Comparison of ENCODE assay signal across 35 cellular contexts in the genomic region with DNA sequence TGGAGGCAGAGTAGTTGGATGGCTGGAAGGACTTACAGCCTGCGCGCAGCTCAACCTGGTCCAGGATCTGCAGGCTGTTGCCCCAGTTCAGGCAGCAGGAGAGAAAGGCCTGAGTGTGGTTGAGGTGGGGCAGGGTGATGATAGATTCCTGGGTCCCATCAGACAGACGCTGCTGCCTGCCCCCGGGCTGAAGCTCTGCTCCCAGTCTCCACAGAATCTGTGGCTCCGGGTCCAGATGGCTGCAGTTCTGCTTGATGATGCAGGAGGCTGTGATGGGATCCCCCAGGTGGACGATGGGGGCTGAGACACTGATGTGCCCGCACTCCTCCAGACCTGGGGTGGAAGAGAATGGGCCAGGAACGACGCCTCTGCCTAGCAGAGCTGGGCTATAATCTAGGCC. TPM values are rescaled to one million over a fixed set of nuclear protein-coding genes. Genes with fewer than 3 reads are reported as not detected.
"Had no signal": no experiment of that assay in that cellular context is flagged by ENCODE, and none has a peak within 500 bp of the region (broad histone marks: within the 10 kb centered on the region; RNA-seq: fewer than 3 reads in every experiment).

No MANE protein-coding gene starts in this region.

- H3K4me3 ChIP-seq: adrenal gland, ascending aorta, cardiac muscle cell, coronary artery, dorsolateral prefrontal cortex, gastrocnemius medialis, hepatocyte, ovary, prostate gland, stomach, tibial artery had no signal

- H3K27me3 ChIP-seq: adrenal gland, ascending aorta, cardiac muscle cell, gastrocnemius medialis, hepatocyte, ovary had no signal

- ATAC-seq: gastrocnemius medialis; left colon; naive thymus-derived CD4-positive, alpha-beta T cell; sciatic nerve; T-helper 17 cell had no signal

- H3K36me3 ChIP-seq: adrenal gland, ascending aorta, cardiac muscle cell, gastrocnemius medialis, ovary, prostate gland, tibial artery had no signal

- DNase-seq: activated CD4-positive, alpha-beta memory T cell treated with anti-CD3 and anti-CD28 coated beads for 36 hours; activated CD4-positive, alpha-beta T cell treated with anti-CD3 and anti-CD28 coated beads, Interleukin-2, amount 10 ng/mL, durations not matched to agents 24 days and 14 days; activated CD4-positive, CD25-positive, alpha-beta regulatory T cell treated with anti-CD3 and anti-CD28 coated beads, Interleukin-2, amount 50 U/mL, for 72 hours; activated CD8-positive, alpha-beta memory T cell treated with anti-CD3 and anti-CD28 coated beads, Interleukin-2, amount 50 U/mL, for 4 hours; activated effector memory CD4-positive, alpha-beta T cell treated with anti-CD3 and anti-CD28 coated beads, Interleukin-2, amount 50 U/mL, for 16 hours; activated naive CD4-positive, alpha-beta T cell treated with anti-CD3 and anti-CD28 coated beads for 36 hours; activated naive CD8-positive, alpha-beta T cell treated with anti-CD3 and anti-CD28 coated beads for 36 hours; activated T-cell treated with anti-CD3 and anti-CD28 coated beads, Interleukin-2, amount 50 U/mL, for 1 hour; adrenal gland; cerebellar nuclear complex; dorsolateral prefrontal cortex; effector memory CD4-positive, alpha-beta T cell; gastrocnemius medialis; kidney; left colon; midbrain; naive thymus-derived CD4-positive, alpha-beta T cell; ovary; retina; small intestine; stimulated activated CD4-positive, alpha-beta T cell treated with anti-CD3 and anti-CD28 coated beads, Interleukin-1b, Interleukin-23, amount 100 ng/mL, for 48 hours; stimulated activated CD4-positive, alpha-beta T cell treated with anti-CD3 and anti-CD28 coated beads, Interleukin-4, amount 100 ng/mL, for 4 hours; stimulated activated CD8-positive, alpha-beta memory T cell treated with anti-CD3 and anti-CD28 coated beads, Interleukin-4, amount 100 ng/mL, for 48 hours; stomach; T-helper 17 cell; T1000; tibial artery had no signal

- H2AFZ ChIP-seq: hepatocyte had no signal

- H3K79me2 ChIP-seq: hepatocyte had no signal

- H3K4me2 ChIP-seq: hepatocyte had no signal

- H3K9me3 ChIP-seq: adrenal gland, ascending aorta, gastrocnemius medialis, ovary, prostate gland, stomach, tibial artery had no signal

- H3K4me1 ChIP-seq: adrenal gland, ascending aorta, gastrocnemius medialis, prostate gland, stomach, tibial artery had no signal

- H3K27ac ChIP-seq: adrenal gland, ascending aorta, cardiac muscle cell, coronary artery, dorsolateral prefrontal cortex, gastrocnemius medialis, hepatocyte, ovary, prostate gland, tibial artery had no signal

RNA-seq across cellular contexts. Expression of gene CSF3R, which starts 7.4 kb away (rescaled TPM):
- total RNA-seq: activated CD4-positive, alpha-beta memory T cell treated with anti-CD3 and anti-CD28 coated beads for 36 hours; activated CD8-positive, alpha-beta memory T cell treated with anti-CD3 and anti-CD28 coated beads for 36 hours; epithelial cell of proximal tubule had no signal
